In the genomic region with DNA sequence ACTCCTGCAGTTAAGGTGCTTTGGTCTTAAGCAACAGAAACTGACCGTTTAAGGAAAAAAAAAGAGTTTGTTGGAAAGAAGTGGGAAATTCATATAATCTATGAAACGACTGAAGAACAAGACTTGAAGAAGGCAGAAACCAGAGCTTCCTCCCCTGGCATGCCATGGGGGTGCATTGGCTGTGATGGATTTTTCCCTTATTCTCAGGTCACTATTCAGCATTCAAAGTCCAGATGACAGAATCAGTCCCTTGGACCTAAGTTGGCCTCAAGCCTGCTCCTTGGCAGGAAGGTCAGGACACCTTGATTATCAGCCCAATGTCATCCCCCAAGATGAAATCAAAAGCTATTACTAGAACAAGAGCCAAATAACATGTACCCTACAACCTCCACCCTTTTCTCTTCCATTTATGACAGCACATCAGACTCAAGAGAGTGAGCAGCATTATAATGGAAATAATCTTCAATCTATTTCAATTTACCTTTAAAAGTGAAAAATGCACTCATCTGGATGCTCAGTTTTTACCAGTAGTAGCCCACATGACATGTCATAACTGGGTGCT, we compare ENCODE assay signal across 1 cellular context.
TF ChIP-seq lines count a peak whose summit lies in the region.

No MANE protein-coding gene starts in this region.

TF ChIP-seq in endothelial cell of umbilical vein, 7 proteins besides CTCF, POLR2A, EP300 and RAD21:
- TF ChIP-seq MYC (IDR thresholded peaks at IDR 0.05; ENCODE audit: low read depth, low read length) (no peak), FOS (IDR thresholded peaks at IDR 0.05; ENCODE audit: borderline replicate concordance, insufficient read depth, low read length) (no peak), JUN (IDR thresholded peaks at IDR 0.05; ENCODE audit: borderline replicate concordance, insufficient read depth, insufficient read length, low read depth) (no peak), MAX (IDR thresholded peaks at IDR 0.05; ENCODE audit: insufficient read depth, insufficient read length) (no peak), EZH2 (IDR thresholded peaks at IDR 0.05; ENCODE audit: borderline replicate concordance, low read depth, low read length, severe bottlenecking) (no peak), POLR2AphosphoS5 (IDR thresholded peaks at IDR 0.05; ENCODE audit: insufficient read depth, low read depth, low read length) (no peak), GATA2 (IDR thresholded peaks at IDR 0.05; ENCODE audit: insufficient read depth, insufficient read length, low read depth, low read length) (no peak)
